Comparison of ENCODE assay signal across 13 cellular contexts in the genomic region with DNA sequence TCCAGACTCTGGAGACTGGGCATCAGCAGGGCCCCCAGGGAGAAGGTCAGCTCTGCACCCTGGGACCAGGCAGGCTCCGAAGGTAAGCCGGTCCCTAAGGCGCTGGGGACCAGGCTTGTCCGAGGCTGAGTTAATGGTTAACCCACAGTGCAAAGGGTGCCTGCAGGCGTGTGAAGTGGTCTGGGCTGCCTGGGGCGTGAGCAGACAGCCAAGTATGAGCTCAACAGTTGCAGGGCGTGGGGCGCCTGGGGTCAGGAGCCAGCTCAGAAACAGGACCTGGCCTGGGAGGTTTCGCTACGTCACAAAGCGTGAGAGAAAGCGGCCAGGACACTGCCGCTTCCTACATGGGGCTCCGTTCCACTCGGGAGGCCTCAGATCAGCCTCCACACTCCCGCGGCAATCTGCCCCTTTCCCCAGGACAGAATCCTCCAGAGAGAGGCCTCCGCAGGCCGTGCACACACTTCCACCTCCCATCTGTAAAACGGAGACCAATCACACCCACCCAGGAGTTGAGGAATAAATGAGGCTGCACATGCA. TPM values are rescaled to one million over a fixed set of nuclear protein-coding genes. Genes with fewer than 3 reads are reported as not detected.
DNase-seq lines count a peak whose midpoint lies in the region; ATAC-seq and TF ChIP-seq lines count a peak whose summit lies in the region.
"Had no signal": no experiment of that assay in that cellular context is flagged by ENCODE, and none has a peak within 500 bp of the region (broad histone marks: within the 10 kb centered on the region; RNA-seq: fewer than 3 reads in every experiment).

No MANE protein-coding gene starts in this region.

- H3K27ac ChIP-seq in endodermal cell (ENCODE audit: low read depth, low read length) (no peak overlapping the region), liver (ENCODE audit: low read depth in 1 of 2, low read length in 2 of 2) (peak overlapping the region; percentile 89 to 92), spleen (no peak overlapping the region)
- H3K27ac ChIP-seq: suprapubic skin had no signal

- H3K4me3 Mint-ChIP-seq in endodermal cell (no peak overlapping the region), immature natural killer cell (no peak overlapping the region), T-cell (no peak overlapping the region)
- H3K4me3 Mint-ChIP-seq: activated naive CD8-positive, alpha-beta T cell treated with anti-CD3 and anti-CD28 coated beads, Interleukin-2, amount 10 ng/mL, durations not matched to agents 7 days and 5 days; T-helper 2 cell treated with Interferon-gamma antibody and Interleukin-4, amounts not matched to agents 5 μg/mL and 100 μg/mL, for 36 hours had no signal

- H3K36me3 Mint-ChIP-seq in endodermal cell (ENCODE audit: low read depth) (peaks cover 42% of the 10 kb centered on the region), immature natural killer cell (no peaks in the 10 kb centered on the region), T-cell (no peaks in the 10 kb centered on the region)
- H3K36me3 Mint-ChIP-seq: activated naive CD8-positive, alpha-beta T cell treated with anti-CD3 and anti-CD28 coated beads, Interleukin-2, amount 10 ng/mL, durations not matched to agents 7 days and 5 days had no signal

- H3K27me3 ChIP-seq in endodermal cell (ENCODE audit: control insufficient read depth, insufficient read depth, low read length, poor library complexity, severe bottlenecking) (no peaks in the 10 kb centered on the region), liver (ENCODE audit: control insufficient read depth in 4 of 4, insufficient read depth in 4 of 4, low read length in 3 of 4) (no peaks in the 10 kb centered on the region), spleen (replicated peaks in 1 of 7) (no peaks in the 10 kb centered on the region)
- H3K27me3 ChIP-seq: suprapubic skin had no signal

- H3K9me3 ChIP-seq in endodermal cell (ENCODE audit: control insufficient read depth, low read length) (no peaks in the 10 kb centered on the region), liver (ENCODE audit: control insufficient read depth in 4 of 4, low read length in 3 of 4) (no peaks in the 10 kb centered on the region), spleen (no peaks in the 10 kb centered on the region)
- H3K9me3 ChIP-seq: suprapubic skin had no signal

- intact Hi-C loops in spleen (cut with DNase I; ENCODE audit: low total_unique reads): no loop called here

- CTCF ChIA-PET in T-cell (lab: Charles Lee): no interaction called here

- POLR2A ChIA-PET in T-cell (lab: Charles Lee): no interaction called here

- DNase-seq in HuH-7 (ENCODE audit: low spot score) (peak; percentile 99), endodermal cell (peak; percentile 75), spleen (peak; percentile 66), immature natural killer cell (no peak), T-cell (no peak), foreskin fibroblast (no peak)
- DNase-seq: GDM1, NCI-H2029 treated with DMSO at 0.1 percent for 48 hours had no signal

- no peaks in the 10 kb centered on the region for H3K9me3 Mint-ChIP-seq in endodermal cell
- no peaks in the 10 kb centered on the region for H3K9me3 Mint-ChIP-seq in immature natural killer cell
- H3K9me3 Mint-ChIP-seq in T-cell: no peaks in the 10 kb centered on the region
- H3K9me3 Mint-ChIP-seq: activated naive CD8-positive, alpha-beta T cell treated with anti-CD3 and anti-CD28 coated beads, Interleukin-2, amount 10 ng/mL, durations not matched to agents 7 days and 5 days; T-helper 2 cell treated with Interferon-gamma antibody and Interleukin-4, amounts not matched to agents 5 μg/mL and 100 μg/mL, for 36 hours had no signal

- no peaks in the 10 kb centered on the region for H3K27me3 Mint-ChIP-seq in endodermal cell (ENCODE audit: insufficient read depth)
- H3K27me3 Mint-ChIP-seq in immature natural killer cell (ENCODE audit: low read depth in 3 of 3): peaks cover 0 to 2% (median 0%) of the 10 kb centered on the region in 3 donors
- H3K27me3 Mint-ChIP-seq in T-cell: peaks cover 0 to 1% of the 10 kb centered on the region in 2 donors
- H3K27me3 Mint-ChIP-seq: activated naive CD8-positive, alpha-beta T cell treated with anti-CD3 and anti-CD28 coated beads, Interleukin-2, amount 10 ng/mL, durations not matched to agents 7 days and 5 days had no signal

- ATAC-seq in GM21723 (IDR thresholded peaks at IDR 0.05; ENCODE audit: unreplicated experiment) (no peak), T-cell (replicated peaks in 1 of 4) (no peak)

- TF ChIP-seq POLR2A in spleen (IDR thresholded peaks at IDR 0.05): no peak

- peak overlapping the region; percentile 93 for H3K27ac Mint-ChIP-seq in endodermal cell
- H3K27ac Mint-ChIP-seq in immature natural killer cell: no peak overlapping the region
- no peak overlapping the region for H3K27ac Mint-ChIP-seq in T-cell
- H3K27ac Mint-ChIP-seq: activated naive CD8-positive, alpha-beta T cell treated with anti-CD3 and anti-CD28 coated beads, Interleukin-2, amount 10 ng/mL, durations not matched to agents 7 days and 5 days; T-helper 2 cell treated with Interferon-gamma antibody and Interleukin-4, amounts not matched to agents 5 μg/mL and 100 μg/mL, for 36 hours had no signal

- H3K36me3 ChIP-seq in endodermal cell (ENCODE audit: control insufficient read depth, insufficient read depth, low read length) (no peaks in the 10 kb centered on the region), liver (ENCODE audit: control insufficient read depth in 4 of 4, insufficient read depth in 3 of 4, low read depth in 1 of 4, low read length in 3 of 4) (peaks cover 0 to 4% (median 0%) of the 10 kb centered on the region in 4 donors), spleen (peaks cover 0 to 95% (median 11%) of the 10 kb centered on the region in 6 donors)

- no peak overlapping the region for H3K4me3 ChIP-seq in endodermal cell (ENCODE audit: low read length)
- no peak overlapping the region for H3K4me3 ChIP-seq in liver (ENCODE audit: low read depth in 1 of 3, low read length in 3 of 3)
- H3K4me3 ChIP-seq in spleen: no peak overlapping the region
- no peak overlapping the region for H3K4me3 ChIP-seq in foreskin fibroblast (ENCODE audit: low read depth in 1 of 2, low read length in 2 of 2)
- H3K4me3 ChIP-seq: suprapubic skin had no signal

- 85 to 90% methylated on average over 13 to 20 of the region's 20 CpGs for WGBS in endodermal cell (ENCODE audit: insufficient coverage in 1 of 2, insufficient read length in 1 of 2), 2 experiments
- 31% methylated on average over 20 of the region's 20 CpGs for WGBS in liver
- WGBS in spleen, 5 donors: 80 to 92% (median 89%) methylated on average over 18 to 20 of the region's 20 CpGs

- no peak for TF ChIP-seq CTCF in endodermal cell (conservative IDR thresholded peaks at IDR 0.05)
- no peak for TF ChIP-seq CTCF in liver (IDR thresholded peaks at IDR 0.05; ENCODE audit: low read depth, low read length, missing input control)
- TF ChIP-seq CTCF in spleen (IDR thresholded peaks at IDR 0.05 in 8 of 11, conservative IDR thresholded peaks at IDR 0.05 in 3 of 11): no peak
- TF ChIP-seq CTCF in foreskin fibroblast (IDR thresholded peaks at IDR 0.05; ENCODE audit: low read depth, low read length): no peak

- H3K4me1 Mint-ChIP-seq in endodermal cell (peaks cover 20% of the 10 kb centered on the region), immature natural killer cell (no peaks in the 10 kb centered on the region), T-cell (no peaks in the 10 kb centered on the region)
- H3K4me1 Mint-ChIP-seq: activated naive CD8-positive, alpha-beta T cell treated with anti-CD3 and anti-CD28 coated beads, Interleukin-2, amount 10 ng/mL, durations not matched to agents 7 days and 5 days had no signal

- peaks cover 6% of the 10 kb centered on the region for H3K4me1 ChIP-seq in endodermal cell (ENCODE audit: control insufficient read depth, insufficient read depth, low read length)
- H3K4me1 ChIP-seq in liver (ENCODE audit: control insufficient read depth in 4 of 4, insufficient read depth in 4 of 4, low read length in 3 of 4): peaks cover 3 to 31% (median 20%) of the 10 kb centered on the region in 4 donors
- no peaks in the 10 kb centered on the region for H3K4me1 ChIP-seq in spleen

- peak in 1 of 2 donors; percentile 63 for TF ChIP-seq RAD21 in liver (IDR thresholded peaks at IDR 0.05)

- H3K9ac ChIP-seq in endodermal cell (ENCODE audit: extremely low read depth, low read length, poor library complexity, severe bottlenecking): no peak overlapping the region
- H3K9ac ChIP-seq in liver (ENCODE audit: low read depth in 1 of 2, low read length in 2 of 2): peak overlapping the region; percentile 41 to 87

TF ChIP-seq in liver, 16 proteins besides CTCF, POLR2A, EP300 and RAD21 (continues in another document):
- peak; percentile 54 for TF ChIP-seq HNF4G (IDR thresholded peaks at IDR 0.05)
- no peak for TF ChIP-seq ATF3 (IDR thresholded peaks at IDR 0.05)
- TF ChIP-seq FOXA1 (IDR thresholded peaks at IDR 0.05): peak; percentile 47
- peak in 1 of 2 donors; percentile 57 for TF ChIP-seq GABPA (IDR thresholded peaks at IDR 0.05 in 1 of 2, conservative IDR thresholded peaks at IDR 0.05 in 1 of 2)
- TF ChIP-seq ZBTB33 (IDR thresholded peaks at IDR 0.05): no peak
- TF ChIP-seq NR2F2 (IDR thresholded peaks at IDR 0.05): no peak

RNA-seq across cellular contexts. Expression of gene PDGFA, which starts 16.0 kb away (rescaled TPM):
- total RNA-seq in endodermal cell (10 to 100 TPM; 11.9 to 24.1 TPM), liver (1 to 10 TPM; 2.0 to 5.1 TPM), spleen (10 to 100 TPM; 16.1 to 49.5 (median 24.5) TPM), T-cell (under 1 TPM in 4 of 5 donors, not detected in 1; 0.58 to 0.85 (median 0.74) TPM)
- polyA plus RNA-seq in endodermal cell (2013, experiment 1 of 2): 7.7 TPM
- polyA plus RNA-seq in endodermal cell (2013, experiment 2 of 2): 5.3 TPM
- polyA plus RNA-seq in liver (1 to 10 TPM; 1.4 to 2.1 TPM), spleen (10 to 100 TPM in 1 of 3 donors, 1 to 10 TPM in 2; 6.1 to 16.8 (median 9.9) TPM), immature natural killer cell (under 1 TPM in 2 of 3 donors, not detected in 1; 0.29 to 0.59 TPM)

Comparison
In these comparisons a context has a peak if more than half of its experiments do, and no peak if none do; other contexts are left out.
1. DNase-seq: peak in HuH-7 (single experiment), endodermal cell (single experiment) and spleen (single experiment); none in immature natural killer cell (0 of 3), T-cell (0 of 34) and foreskin fibroblast (0 of 2).
2. H3K27ac ChIP-seq: peak in liver (2 of 2); none in endodermal cell (single experiment) and spleen (0 of 8).